ENCODE assay signal across 8 cellular contexts in genomic region chr17:9115446-9116265, GRCh38.
DNase-seq lines count a peak whose midpoint lies in the region; ATAC-seq, FAIRE-seq and TF ChIP-seq lines count a peak whose summit lies in the region.

No MANE protein-coding gene starts in this region.

- peak overlapping the region; percentile 35; the same call in 1 of the 2 replicates for H2BK12ac ChIP-seq in H1 (ENCODE audit: low read depth, low read length)

- H3K4me1 ChIP-seq in H1 (replicated peaks in 1 of 4; ENCODE audit: control insufficient read depth in 3 of 4, insufficient read depth in 4 of 4, low read length in 3 of 4) = peaks cover 4 to 20% (median 15%) of the 10 kb centered on the region in 4 experiments
- peaks cover 3% of the 10 kb centered on the region for H3K4me1 ChIP-seq in mesodermal cell (ENCODE audit: control insufficient read depth, insufficient read depth, low read length, poor library complexity, severe bottlenecking)
- H3K4me1 ChIP-seq in PC-3 (ENCODE audit: insufficient read depth, low read length) = no peaks in the 10 kb centered on the region

- WGBS in H1 (ENCODE audit: extremely low coverage in 1 of 2, insufficient coverage in 1 of 2, insufficient read length in 1 of 2, insufficient replicate concordance in 2 of 2, low coverage in 1 of 2, low lambda C conversion rate in 2 of 2, missing lambda C conversion rate in 1 of 2), 2 experiments = 24% methylated on average over 36 of the region's 39 CpGs; no CpG with 5 or more reads in 1 of the 2 experiments
- WGBS in mesodermal cell (ENCODE audit: insufficient coverage in 2 of 2), 2 experiments = 23 to 30% methylated on average over 20 to 24 of the region's 39 CpGs

- H2AK5ac ChIP-seq in H1 (ENCODE audit: low read depth, low read length) = no peak overlapping the region

- TF ChIP-seq CTCF in H1 (IDR thresholded peaks at IDR 0.05; ENCODE audit: control extremely low read depth in 1 of 3, insufficient read depth in 1 of 3, low read depth in 1 of 3, low read length in 3 of 3) = peak; percentile 12 to 46 (median 16)
- no peak for TF ChIP-seq CTCF in PC-3 (conservative IDR thresholded peaks at IDR 0.05; ENCODE audit: low read depth, low read length)

- H3K14ac ChIP-seq in H1 (ENCODE audit: insufficient read length) = no peak overlapping the region

- H3K79me2 ChIP-seq in H1 (ENCODE audit: control insufficient read depth in 1 of 2, insufficient read depth in 2 of 2, low read length in 2 of 2) (no peaks in the 10 kb centered on the region), PC-3 (ENCODE audit: low read length) (no peaks in the 10 kb centered on the region)

- H4K20me1 ChIP-seq in H1 (replicated peaks in 1 of 2; ENCODE audit: control insufficient read depth in 1 of 2, insufficient read depth in 2 of 2, low read length in 2 of 2) (no peaks in the 10 kb centered on the region), PC-3 (ENCODE audit: low read length) (no peaks in the 10 kb centered on the region)

- H2BK120ac ChIP-seq in H1 (replicated peaks; ENCODE audit: low read depth, low read length) = no peak overlapping the region

- peaks cover 0 to 4% of the 10 kb centered on the region in 2 experiments; a peak in 1 of 4 replicates for H3K9me3 ChIP-seq in H1 (ENCODE audit: insufficient read depth in 2 of 2, low read depth in 1 of 2, low read length in 1 of 2)
- H3K9me3 ChIP-seq in mesodermal cell (ENCODE audit: control insufficient read depth, low read length) = no peaks in the 10 kb centered on the region
- H3K9me3 ChIP-seq in PC-3 (ENCODE audit: low read length) = no peaks in the 10 kb centered on the region

- peak; percentile 46 to 64 for TF ChIP-seq RAD21 in H1 (IDR thresholded peaks at IDR 0.05 in 1 of 2, conservative IDR thresholded peaks at IDR 0.05 in 1 of 2; ENCODE audit: low read depth in 2 of 2, low read length in 2 of 2)

- no peaks in the 10 kb centered on the region for H3K36me3 Mint-ChIP-seq in activated CD4-positive, alpha-beta T cell treated with anti-CD3 and anti-CD28 coated beads, Interleukin-2, amount 10 ng/mL, durations not matched to agents 7 days and 5 days (ENCODE audit: low read depth)

- peaks cover 2% of the 10 kb centered on the region for H3K9me3 Mint-ChIP-seq in activated CD4-positive, alpha-beta T cell treated with anti-CD3 and anti-CD28 coated beads, Interleukin-2, amount 10 ng/mL, durations not matched to agents 7 days and 5 days

- H4K91ac ChIP-seq in H1 (replicated peaks; ENCODE audit: insufficient read length, low read length) = peak overlapping the region; percentile 91

- POLR2A ChIA-PET in activated CD4-positive, alpha-beta T cell treated with anti-CD3 and anti-CD28 coated beads, Interleukin-2, amount 10 ng/mL, durations not matched to agents 7 days and 5 days (lab: Charles Lee) = no interaction called here
- POLR2A ChIA-PET in H1 (lab: Charles Lee; ENCODE audit: partially characterized antibody) = interaction anchor here (1.2 to 1.5 kb wide), 2 partner anchors 61 to 97 kb away, joined by 3 to 5 read pairs; no protein-coding TSS in a partner anchor
- POLR2A ChIA-PET in PC-3 (lab: Charles Lee; ENCODE audit: unreplicated experiment) = no interaction called here

- no peak overlapping the region for H3K27ac Mint-ChIP-seq in activated CD4-positive, alpha-beta T cell treated with anti-CD3 and anti-CD28 coated beads, Interleukin-2, amount 10 ng/mL, durations not matched to agents 7 days and 5 days

- no peaks in the 10 kb centered on the region for H3K27me3 Mint-ChIP-seq in activated CD4-positive, alpha-beta T cell treated with anti-CD3 and anti-CD28 coated beads, Interleukin-2, amount 10 ng/mL, durations not matched to agents 7 days and 5 days

- DNase-seq in HT1080 (ENCODE audit: low read depth) (peak; percentile 64), H1 (ENCODE audit: low read depth in 1 of 2, low spot score in 2 of 2) (peak; percentile 41 to 85), PC-3 (no peak), NCI-H2107 treated with DMSO at 0.1 percent for 48 hours (lab: John Stamatoyannopoulos, UW; ENCODE audit: unreplicated experiment) (no peak)
- DNase-seq in activated CD4-positive, alpha-beta T cell treated with anti-CD3 and anti-CD28 coated beads, Interleukin-2, amount 10 ng/mL, durations not matched to agents 7 days and 5 days = peak; percentile 44
- DNase-seq in stimulated activated CD8-positive, alpha-beta memory T cell treated with anti-CD3 and anti-CD28 coated beads, Interleukin-4, amount 100 ng/mL, for 4 hours (ENCODE audit: low read depth in 2 of 2, low spot score in 1 of 2) = peak; percentile 5 to 37

- H3K27ac ChIP-seq in H1 (ENCODE audit: low read depth, low read length) (no peak overlapping the region), mesodermal cell (ENCODE audit: low read depth, low read length, severe bottlenecking) (peak overlapping the region; percentile 41), PC-3 (ENCODE audit: low read length) (no peak overlapping the region)

- H2BK15ac ChIP-seq in H1 (ENCODE audit: low read length) = 0 out of 2 replicates have a peak overlapping the region, but pooled peaks have one; percentile 31

- peak overlapping the region; percentile 0 for H4K8ac ChIP-seq in H1 (ENCODE audit: extremely low read depth, insufficient read depth, low read length)

- H3K56ac ChIP-seq in H1 (replicated peaks; ENCODE audit: insufficient read length, low read depth, low read length) = no peak overlapping the region

- ATAC-seq in PC-3 (no peak), GM21619 (IDR thresholded peaks at IDR 0.05; ENCODE audit: unreplicated experiment) (no peak)

- 0 out of 2 replicates have a peak overlapping the region, but pooled peaks have one; percentile 95 for H2BK20ac ChIP-seq in H1 (ENCODE audit: low read length)

- peak overlapping the region; percentile 85; the same call in 1 of the 2 replicates for H2BK5ac ChIP-seq in H1 (ENCODE audit: low read depth, low read length)

- peak overlapping the region; percentile 50 for H3K4me3 Mint-ChIP-seq in activated CD4-positive, alpha-beta T cell treated with anti-CD3 and anti-CD28 coated beads, Interleukin-2, amount 10 ng/mL, durations not matched to agents 7 days and 5 days

- H3K4me3 ChIP-seq in H1 (ENCODE audit: extremely low read depth in 1 of 4, insufficient read depth in 2 of 4, low read depth in 3 of 4, low read length in 4 of 4) (peak overlapping the region in 3 of 4 experiments; percentile 4 to 45 (median 23); a peak in 5 of 8 replicates), mesodermal cell (ENCODE audit: extremely low read depth, insufficient read depth, low read length, poor library complexity, severe bottlenecking) (peak overlapping the region; percentile 11), PC-3 (ENCODE audit: low read length) (no peak overlapping the region)

- no TSS peak for BruUV-seq in PC-3 (replicated peaks; lab: Mats Ljungman, UMichigan)

- TF ChIP-seq POLR2A in H1 (IDR thresholded peaks at IDR 0.05; ENCODE audit: control extremely low read depth in 1 of 2, low read depth in 2 of 2, low read length in 2 of 2) = no peak

- no peaks in the 10 kb centered on the region for H3K23me2 ChIP-seq in H1 (ENCODE audit: low read depth, low read length)

- TF ChIP-seq EP300 in H1 (IDR thresholded peaks at IDR 0.05; ENCODE audit: borderline replicate concordance in 1 of 2, low read depth in 2 of 2, low read length in 2 of 2) = 0 out of 3 replicates have a peak, but pooled peaks of 1 of the 2 experiments have one; percentile 11

- intact Hi-C loops in PC-3 (cut with micrococcal nuclease) = no loop called here

- H3K36me3 ChIP-seq in H1 (ENCODE audit: control insufficient read depth in 2 of 4, insufficient read depth in 4 of 4, low read length in 3 of 4) (no peaks in the 10 kb centered on the region), mesodermal cell (ENCODE audit: control insufficient read depth, insufficient read depth, low read length) (no peaks in the 10 kb centered on the region), PC-3 (ENCODE audit: low read depth, low read length) (no peaks in the 10 kb centered on the region)

- H3K9me2 ChIP-seq in PC-3 (replicated peaks; ENCODE audit: low read length) = no peaks in the 10 kb centered on the region

- H3F3A ChIP-seq in PC-3 (ENCODE audit: low read length, unreplicated experiment) = no peaks in the 10 kb centered on the region

- no peaks in the 10 kb centered on the region for H3K79me1 ChIP-seq in H1 (ENCODE audit: low read depth, low read length)

- peak overlapping the region; percentile 52; the same call in 1 of the 2 replicates for H3K18ac ChIP-seq in H1 (ENCODE audit: extremely low read depth, low read length)

- H3K4ac ChIP-seq in H1 (replicated peaks; ENCODE audit: insufficient read length, low read depth, low read length) = no peak overlapping the region

- H3K23ac ChIP-seq in H1 (ENCODE audit: insufficient read length) = no peak overlapping the region

- H3K4me2 ChIP-seq in H1 (ENCODE audit: insufficient read depth in 1 of 2, low read depth in 2 of 2, low read length in 2 of 2) = peak overlapping the region; percentile 58
- H3K4me2 ChIP-seq in PC-3 (ENCODE audit: low read length) = no peak overlapping the region

- no peak overlapping the region for H4K5ac ChIP-seq in H1 (ENCODE audit: insufficient read length, low read depth, low read length)

- peak; percentile 52 for FAIRE-seq in H1 (lab: Jason Lieb, UNC)

- H2AFZ ChIP-seq in H1 (ENCODE audit: low read length) = no peak overlapping the region
- no peak overlapping the region for H2AFZ ChIP-seq in PC-3 (ENCODE audit: low read length)

- H3K4me1 Mint-ChIP-seq in activated CD4-positive, alpha-beta T cell treated with anti-CD3 and anti-CD28 coated beads, Interleukin-2, amount 10 ng/mL, durations not matched to agents 7 days and 5 days = peaks cover 7% of the 10 kb centered on the region

- H3K9ac ChIP-seq in H1 (replicated peaks in 1 of 4; ENCODE audit: extremely low read depth in 1 of 4, low read depth in 3 of 4, low read length in 3 of 4) = no peak overlapping the region; a peak in 1 of 7 replicates
- H3K9ac ChIP-seq in PC-3 (ENCODE audit: low read length) = no peak overlapping the region

- H3K27me3 ChIP-seq in H1 (replicated peaks in 1 of 4; ENCODE audit: control insufficient read depth in 3 of 4, extremely low read depth in 1 of 4, insufficient read depth in 3 of 4, low read length in 3 of 4) (peaks cover 0 to 4% (median 1%) of the 10 kb centered on the region in 4 experiments; a peak in 4 of 7 replicates), PC-3 (ENCODE audit: low read length) (peaks cover 13% of the 10 kb centered on the region; the same call in 1 of the 2 replicates)

- CTCF ChIA-PET in activated CD4-positive, alpha-beta T cell treated with anti-CD3 and anti-CD28 coated beads, Interleukin-2, amount 10 ng/mL, durations not matched to agents 7 days and 5 days (lab: Charles Lee) = interaction anchor here (1.0 kb wide), 1 partner anchor 431 kb away, joined by 3 read pairs; no protein-coding TSS in a partner anchor
- CTCF ChIA-PET in H1 (lab: Charles Lee; ENCODE audit: partially characterized antibody) (interaction anchor here (0.5 to 3.2 kb wide), 17 partner anchors 9 to 412 kb away, joined by 3 to 8 read pairs (median 4); no protein-coding TSS in a partner anchor), PC-3 (lab: Charles Lee) (no interaction called here)

TF ChIP-seq in H1, 55 proteins besides CTCF, POLR2A, EP300 and RAD21 (continues in another document):
- TF ChIP-seq EZH2 (IDR thresholded peaks at IDR 0.05; ENCODE audit: low read depth, low read length, severe bottlenecking) (peak; percentile 18), SP2 (IDR thresholded peaks at IDR 0.05; ENCODE audit: low read length) (no peak), SUZ12 (IDR thresholded peaks at IDR 0.05; ENCODE audit: low read length) (no peak), YY1 (IDR thresholded peaks at IDR 0.05; ENCODE audit: low read depth, low read length) (no peak)

Comparison
In these comparisons a context has a peak if more than half of its experiments do, and no peak if none do; other contexts are left out.
1. DNase-seq: peak in HT1080 (single experiment), activated CD4-positive, alpha-beta T cell treated with anti-CD3 and anti-CD28 coated beads, Interleukin-2, amount 10 ng/mL, durations not matched to agents 7 days and 5 days (single experiment), H1 (2 of 2) and stimulated activated CD8-positive, alpha-beta memory T cell treated with anti-CD3 and anti-CD28 coated beads, Interleukin-4, amount 100 ng/mL, for 4 hours (2 of 2); none in PC-3 (single experiment) and NCI-H2107 treated with DMSO at 0.1 percent for 48 hours (single experiment).